24 cellular contexts compared by ENCODE assay signal in the genomic region with DNA sequence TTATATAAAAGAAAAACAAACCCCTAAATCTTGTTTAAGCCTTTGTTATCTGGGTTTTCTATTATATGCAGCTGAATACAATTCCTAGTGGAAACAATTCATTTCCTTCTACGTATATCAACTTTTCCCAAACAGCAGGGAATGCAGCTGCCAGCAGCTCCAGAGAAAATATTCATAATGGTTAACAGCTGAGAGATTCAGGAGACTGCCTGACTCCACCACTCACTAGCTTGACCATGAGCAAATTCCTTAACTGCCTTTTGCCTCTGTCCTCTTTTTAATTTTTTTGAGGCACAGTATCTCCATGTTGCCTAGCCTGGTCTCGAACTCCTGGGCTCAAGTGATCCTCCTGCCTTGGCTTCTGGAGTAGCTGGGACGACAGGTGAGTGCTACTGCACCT.
"Had no signal": no experiment of that assay in that cellular context is flagged by ENCODE, and none has a peak within 500 bp of the region (broad histone marks: within the 10 kb centered on the region; RNA-seq: fewer than 3 reads in every experiment).

No MANE protein-coding gene starts in this region.

- H3K4me1 Mint-ChIP-seq: immature natural killer cell, natural killer cell had no signal

- H3K27ac Mint-ChIP-seq: endodermal cell, immature natural killer cell, natural killer cell, neural progenitor cell had no signal

- H3K27ac ChIP-seq: colonic mucosa, gastroesophageal sphincter, neural progenitor cell, ovary, right atrium auricular region, sigmoid colon, stomach, transverse colon had no signal

- H3K27me3 ChIP-seq: colonic mucosa, gastroesophageal sphincter, neural progenitor cell, ovary, right atrium auricular region, sigmoid colon, transverse colon had no signal

- DNase-seq: colonic mucosa; dermis blood vessel endothelial cell; endodermal cell; erythroblast; glutamatergic neuron; immature natural killer cell; left cardiac atrium; left ventricle myocardium superior; mesendoderm; natural killer cell; nucleus accumbens; ovary; sigmoid colon; small intestine; stimulated activated CD4-positive, alpha-beta T cell treated with anti-CD3 and anti-CD28 coated beads, Interleukin-12 subunit alpha, Interleukin-12 subunit beta, amount 100 ng/mL, for 4 hours; stimulated activated naive CD4-positive, alpha-beta T cell; stomach; substantia nigra; transverse colon had no signal

- H2AFZ ChIP-seq: neural progenitor cell had no signal

- H3K9ac ChIP-seq: neural progenitor cell had no signal

- H3K4me2 ChIP-seq: neural progenitor cell had no signal

- H3K4me3 ChIP-seq: colonic mucosa, gastroesophageal sphincter, lung, neural progenitor cell, ovary, right atrium auricular region, sigmoid colon, stomach, thoracic aorta, transverse colon had no signal

- H3K9me3 ChIP-seq: colonic mucosa, gastroesophageal sphincter, ovary, right atrium auricular region, sigmoid colon, stomach, thoracic aorta, transverse colon had no signal

- H3K9me3 Mint-ChIP-seq: endodermal cell had no signal

- H3K4me3 Mint-ChIP-seq: endodermal cell, immature natural killer cell, natural killer cell, neural progenitor cell had no signal

- H3K36me3 Mint-ChIP-seq: immature natural killer cell, natural killer cell, neural progenitor cell had no signal

- ATAC-seq: gastroesophageal sphincter, left cardiac atrium, left ventricle myocardium superior, natural killer cell had no signal

- H3K36me3 ChIP-seq: colonic mucosa, gastroesophageal sphincter, neural progenitor cell, ovary, right atrium auricular region, sigmoid colon, stomach, thoracic aorta, transverse colon had no signal

- H3K4me1 ChIP-seq: colonic mucosa, right atrium auricular region, stomach, transverse colon had no signal
